In the genomic region with DNA sequence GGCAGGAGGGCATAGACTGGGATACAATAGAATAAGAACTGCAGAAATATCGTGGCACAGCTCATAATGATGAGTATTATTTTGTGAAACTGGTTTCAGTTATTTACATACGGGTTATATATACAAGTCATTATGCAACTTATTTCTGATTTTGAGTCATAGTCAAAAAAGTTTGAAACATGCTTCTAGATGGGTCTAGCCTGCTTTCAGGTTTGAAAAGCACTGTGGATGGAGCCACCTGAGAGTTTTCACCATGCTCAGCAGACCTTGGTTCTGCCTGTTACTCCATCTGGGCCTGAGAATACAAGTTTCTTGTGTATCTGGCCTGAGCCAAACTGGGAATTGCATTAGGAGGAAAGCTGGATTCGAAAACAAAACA, we compare ENCODE assay signal across 9 cellular contexts.
A peak's percentile ranks its signal among the peaks of the same experiment; 100 is the strongest.
DNase-seq lines count a peak whose midpoint lies in the region; ATAC-seq lines count a peak whose summit lies in the region.
"Had no signal": no experiment of that assay in that cellular context is flagged by ENCODE, and none has a peak within 500 bp of the region (broad histone marks: within the 10 kb centered on the region; RNA-seq: fewer than 3 reads in every experiment).

No MANE protein-coding gene starts in this region.

- peak; percentile 81 for ATAC-seq in GM18868 (IDR thresholded peaks at IDR 0.05; ENCODE audit: unreplicated experiment)
- ATAC-seq in GM21529 (IDR thresholded peaks at IDR 0.05; ENCODE audit: unreplicated experiment) = peak; percentile 78
- ATAC-seq in HG03378 (IDR thresholded peaks at IDR 0.05; ENCODE audit: unreplicated experiment) = peak; percentile 75
- ATAC-seq in memory B cell (ENCODE audit: low read depth) = no peak

- no peaks in the 10 kb centered on the region for H3K27me3 Mint-ChIP-seq in memory B cell

- H3K9me3 Mint-ChIP-seq in memory B cell = peaks cover 2% of the 10 kb centered on the region

- peak overlapping the region; percentile 89 for H3K27ac Mint-ChIP-seq in memory B cell

- peaks cover 44% of the 10 kb centered on the region for H3K4me1 Mint-ChIP-seq in memory B cell

- H3K4me3 Mint-ChIP-seq in memory B cell = no peak overlapping the region

- H3K36me3 Mint-ChIP-seq in memory B cell = peaks cover 29% of the 10 kb centered on the region

- no peak for DNase-seq in memory B cell (ENCODE audit: low spot score in 2 of 2)
- no peak for DNase-seq in NCI-H2196 (lab: John Stamatoyannopoulos, UW; ENCODE audit: unreplicated experiment)
- DNase-seq in NCI-H524 treated with DMSO at 0.1 percent for 48 hours (lab: John Stamatoyannopoulos, UW) = no peak
- no peak for DNase-seq in medulla oblongata (ENCODE audit: extremely low spot score)
- DNase-seq: midbrain, NCI-H2171 had no signal
